18 cellular contexts compared by ENCODE assay signal in genomic region chr5:16800477-16800876, GRCh38.
DNase-seq lines count a peak whose midpoint lies in the region; ATAC-seq, FAIRE-seq and TF ChIP-seq lines count a peak whose summit lies in the region.
"Had no signal": no experiment of that assay in that cellular context is flagged by ENCODE, and none has a peak within 500 bp of the region (broad histone marks: within the 10 kb centered on the region; RNA-seq: fewer than 3 reads in every experiment).

No MANE protein-coding gene starts in this region.

- H3K36me3 ChIP-seq in right lobe of liver, result no peaks in the 10 kb centered on the region
- no peaks in the 10 kb centered on the region for H3K36me3 ChIP-seq in HepG2 (replicated peaks in 1 of 2; ENCODE audit: control insufficient read depth in 1 of 2, insufficient read depth in 2 of 2, low read length in 2 of 2)
- H3K36me3 ChIP-seq in osteoblast (ENCODE audit: insufficient read depth, low read length), result no peaks in the 10 kb centered on the region
- H3K36me3 ChIP-seq: HAP-1 had no signal

- no peak overlapping the region for H3K4me3 Mint-ChIP-seq in glutamatergic neuron (ENCODE audit: unreplicated experiment)
- H3K4me3 Mint-ChIP-seq: CD4-positive, alpha-beta T cell had no signal

- no peak for TF ChIP-seq POLR2A in right lobe of liver (IDR thresholded peaks at IDR 0.05)
- no peak for TF ChIP-seq POLR2A in HepG2 (IDR thresholded peaks at IDR 0.05; ENCODE audit: insufficient read depth in 1 of 2, low read depth in 2 of 2, low read length in 2 of 2)

- ATAC-seq in right lobe of liver, result peak; percentile 17 to 53 (median 29)
- ATAC-seq in HepG2, result no peak

- BruUV-seq in HepG2 (replicated peaks; lab: Mats Ljungman, UMichigan), result no TSS peak

- no peak overlapping the region for H3K4me2 ChIP-seq in HepG2 (ENCODE audit: low read depth, low read length)
- H3K4me2 ChIP-seq in osteoblast (ENCODE audit: insufficient read depth, low read length), result peak overlapping the region; percentile 52

- H3K4me1 ChIP-seq in right lobe of liver (no peaks in the 10 kb centered on the region), HepG2 (ENCODE audit: insufficient read depth, low read length) (no peaks in the 10 kb centered on the region), osteoblast (ENCODE audit: insufficient read depth, low read length) (no peaks in the 10 kb centered on the region)
- H3K4me1 ChIP-seq: Caco-2 had no signal

- DNase-seq in right lobe of liver (no peak), HepG2 (ENCODE audit: low spot score) (no peak), glutamatergic neuron (no peak), osteoblast (ENCODE audit: insufficient read length, low spot score, missing footprints) (peak; percentile 80), posterior vena cava (ENCODE audit: low spot score) (no peak), HuH-7.5 (ENCODE audit: low spot score) (no peak), AG08395 (ENCODE audit: low spot score) (no peak)
- DNase-seq: ACHN; AML-193; Caco-2; CD4-positive, alpha-beta T cell had no signal

- TF ChIP-seq EP300 in HepG2 (IDR thresholded peaks at IDR 0.05; ENCODE audit: low read depth in 2 of 2, low read length in 2 of 2), result no peak
- TF ChIP-seq EP300 in HepG2 (CRISPR knock-in tag; IDR thresholded peaks at IDR 0.05; ENCODE audit: borderline replicate concordance), result no peak

- no peak overlapping the region for H2AFZ ChIP-seq in HepG2 (ENCODE audit: low read length)
- no peak overlapping the region for H2AFZ ChIP-seq in osteoblast (ENCODE audit: low read length)

- CTCF ChIA-PET in HepG2 (lab: Yijun Ruan, JAX; ENCODE audit: low intra/inter-chr PET ratio, low total read pairs), result no interaction called here

- intact Hi-C loops in right lobe of liver (cut with DNase I), result no loop called here
- intact Hi-C loops in HepG2 (cut with micrococcal nuclease; ENCODE audit: unreplicated experiment), result no loop called here
- intact Hi-C loops in posterior vena cava (cut with DNase I), result no loop called here

- H3K9ac ChIP-seq in HepG2 (ENCODE audit: insufficient read depth, low read depth, low read length), result no peak overlapping the region

- H3K27me3 ChIP-seq in right lobe of liver (no peaks in the 10 kb centered on the region), HepG2 (ENCODE audit: control insufficient read depth in 1 of 2, insufficient read depth in 2 of 2, low read length in 2 of 2) (no peaks in the 10 kb centered on the region), osteoblast (ENCODE audit: insufficient read depth, low read length) (no peaks in the 10 kb centered on the region)

- peak overlapping the region; percentile 83 for H3K27ac Mint-ChIP-seq in glutamatergic neuron (ENCODE audit: unreplicated experiment)
- H3K27ac Mint-ChIP-seq: CD4-positive, alpha-beta T cell had no signal

- TF ChIP-seq CTCF in right lobe of liver (IDR thresholded peaks at IDR 0.05) (no peak), HepG2 (CRISPR knock-in tag; IDR thresholded peaks at IDR 0.05) (no peak), glutamatergic neuron (IDR thresholded peaks at IDR 0.05; ENCODE audit: partially characterized antibody, unreplicated experiment) (no peak), osteoblast (IDR thresholded peaks at IDR 0.05; ENCODE audit: extremely low read depth, low read depth, low read length) (no peak)

- WGBS in right lobe of liver (ENCODE audit: insufficient coverage, low coverage, low lambda C conversion rate, missing lambda C conversion rate), result 53% methylated on average over 10 of the region's 10 CpGs
- WGBS in HepG2 (ENCODE audit: low lambda C conversion rate), result 63% methylated on average over 10 of the region's 10 CpGs

- H3K79me2 ChIP-seq in HepG2 (ENCODE audit: insufficient read depth, low read length), result no peaks in the 10 kb centered on the region
- peaks cover 90% of the 10 kb centered on the region for H3K79me2 ChIP-seq in osteoblast (ENCODE audit: insufficient read depth, low read length)

- H3K9me3 Mint-ChIP-seq in glutamatergic neuron (ENCODE audit: unreplicated experiment), result peaks cover 3% of the 10 kb centered on the region
- H3K9me3 Mint-ChIP-seq: CD4-positive, alpha-beta T cell had no signal

- no peaks in the 10 kb centered on the region for H3K36me3 Mint-ChIP-seq in glutamatergic neuron (ENCODE audit: unreplicated experiment)

- H3K27me3 Mint-ChIP-seq in glutamatergic neuron (ENCODE audit: unreplicated experiment), result peaks cover 4% of the 10 kb centered on the region

- H3K4me3 ChIP-seq in right lobe of liver, result no peak overlapping the region
- no peak overlapping the region for H3K4me3 ChIP-seq in HepG2 (replicated peaks in 1 of 3; ENCODE audit: insufficient read depth in 1 of 3, low read depth in 2 of 3, low read length in 3 of 3)
- no peak overlapping the region for H3K4me3 ChIP-seq in osteoblast (ENCODE audit: insufficient read depth, low read length)
- H3K4me3 ChIP-seq: HAP-1 had no signal

- H3K9me3 ChIP-seq in right lobe of liver, result no peaks in the 10 kb centered on the region
- no peaks in the 10 kb centered on the region for H3K9me3 ChIP-seq in HepG2 (ENCODE audit: low read length)
- H3K9me3 ChIP-seq in osteoblast (ENCODE audit: low read depth, low read length), result no peaks in the 10 kb centered on the region
- H3K9me3 ChIP-seq: Caco-2, HAP-1 had no signal

- H3K27ac ChIP-seq in right lobe of liver (no peak overlapping the region), HepG2 (ENCODE audit: extremely low read length, insufficient read depth, low read length) (no peak overlapping the region), osteoblast (ENCODE audit: low read depth, low read length) (no peak overlapping the region)
- H3K27ac ChIP-seq: C4-2B had no signal

- TF ChIP-seq RAD21 in HepG2 (CRISPR knock-in tag; IDR thresholded peaks at IDR 0.05), result no peak

- H4K20me1 ChIP-seq in HepG2 (ENCODE audit: insufficient read depth, low read length), result no peaks in the 10 kb centered on the region
- H4K20me1 ChIP-seq in osteoblast (ENCODE audit: insufficient read depth, low read length), result no peaks in the 10 kb centered on the region

- H3K4me1 Mint-ChIP-seq in glutamatergic neuron (ENCODE audit: low read depth, unreplicated experiment), result peaks cover 15% of the 10 kb centered on the region

- in situ Hi-C loops in HepG2 (cut with HindIII; ENCODE audit: extremely low pct_ligation_motif_present, low pct_unique_long_range_greater_than_20kb), result no loop called here

- POLR2A ChIA-PET in HepG2 (lab: Yijun Ruan, JAX), result no interaction called here

- FAIRE-seq in HepG2 (lab: Jason Lieb, UNC), result no peak
- FAIRE-seq: D721Med, G401.6, GM12891, GM18507, H1 had no signal

TF ChIP-seq in HepG2, 621 proteins besides CTCF, POLR2A, EP300 and RAD21 (continues in another document):
- TF ChIP-seq ZFP82 (CRISPR knock-in tag; IDR thresholded peaks at IDR 0.05; ENCODE audit: borderline replicate concordance) (no peak), RBM39 (IDR thresholded peaks at IDR 0.05; ENCODE audit: low read depth, low read length, poor library complexity, severe bottlenecking) (no peak), ZNF318 (CRISPR knock-in tag; IDR thresholded peaks at IDR 0.05) (no peak)
